Comparison of ENCODE assay signal across 1 cellular context in genomic region chr11:14259186-14259784, GRCh38.
TF ChIP-seq lines count a peak whose summit lies in the region.

No MANE protein-coding gene starts in this region.

TF ChIP-seq in GM23338, 12 proteins besides CTCF, POLR2A, EP300 and RAD21 (continued from another document):
- TF ChIP-seq REST (IDR thresholded peaks at IDR 0.05; ENCODE audit: unreplicated experiment) (no peak), JUNB (IDR thresholded peaks at IDR 0.05; ENCODE audit: unreplicated experiment) (no peak), EZH2 (IDR thresholded peaks at IDR 0.05; ENCODE audit: low read depth, unreplicated experiment) (no peak), POLR2AphosphoS5 (IDR thresholded peaks at IDR 0.05; ENCODE audit: low read depth) (no peak), CREB1 (CRISPR knock-in tag; IDR thresholded peaks at IDR 0.05; ENCODE audit: low read depth) (no peak), STAT1 (IDR thresholded peaks at IDR 0.05; ENCODE audit: unreplicated experiment) (no peak), ZNF114 (CRISPR knock-in tag; IDR thresholded peaks at IDR 0.05) (no peak), NANOG (IDR thresholded peaks at IDR 0.05; ENCODE audit: borderline replicate concordance) (no peak), ETS1 (IDR thresholded peaks at IDR 0.05) (no peak)
